ENCODE assay signal across 23 cellular contexts in the genomic region with DNA sequence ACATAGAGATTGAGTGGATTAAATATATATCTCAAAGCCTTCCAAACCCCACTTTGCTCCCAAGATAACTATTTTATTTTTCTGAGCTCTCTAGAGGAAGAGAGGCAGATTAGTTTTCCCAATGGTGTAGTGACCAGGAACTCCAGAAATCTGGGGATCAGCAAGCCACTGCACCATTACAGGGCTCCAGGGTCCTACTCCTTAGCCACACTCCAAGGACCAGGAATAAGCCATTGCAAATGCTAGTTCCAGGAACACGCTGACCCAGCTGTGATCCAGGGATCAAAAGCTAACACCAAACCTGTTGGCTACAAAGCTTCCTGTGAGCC.
DNase-seq lines count a peak whose midpoint lies in the region; ATAC-seq, FAIRE-seq and TF ChIP-seq lines count a peak whose summit lies in the region.
"Had no signal": no experiment of that assay in that cellular context is flagged by ENCODE, and none has a peak within 500 bp of the region (broad histone marks: within the 10 kb centered on the region; RNA-seq: fewer than 3 reads in every experiment).

No MANE protein-coding gene starts in this region.

- dilution Hi-C loops in mammary epithelial cell (cut with HindIII; ENCODE audit: low sequenced_read_pairs) (no loop called here), keratinocyte (cut with MboI; ENCODE audit: extremely low pct_ligation_motif_present, low sequenced_read_pairs) (no loop called here)

- no peaks in the 10 kb centered on the region for H3K9me1 ChIP-seq in keratinocyte (ENCODE audit: control insufficient read depth, extremely low read depth, insufficient read depth, low read length)

- in situ Hi-C loops in mammary epithelial cell (cut with MboI; ENCODE audit: low sequenced_read_pairs in 2 of 2), result no loop called here

- TF ChIP-seq CTCF in RWPE2 (IDR thresholded peaks at IDR 0.05; ENCODE audit: poor library complexity, severe bottlenecking), result no peak
- no peak for TF ChIP-seq CTCF in mammary epithelial cell (conservative IDR thresholded peaks at IDR 0.05 in 1 of 2, IDR thresholded peaks at IDR 0.05 in 1 of 2; ENCODE audit: extremely low read depth in 1 of 2, insufficient read depth in 1 of 2, low read depth in 1 of 2, low read length in 2 of 2)
- no peak for TF ChIP-seq CTCF in keratinocyte (optimal IDR thresholded peaks at IDR 0.05 in 1 of 3, IDR thresholded peaks at IDR 0.05 in 1 of 3, conservative IDR thresholded peaks at IDR 0.05 in 1 of 3; ENCODE audit: extremely low read depth in 1 of 3, insufficient read depth in 2 of 3, low read length in 3 of 3)

- H3K9me3 ChIP-seq in CD8-positive, alpha-beta memory T cell (ENCODE audit: low read length), result no peaks in the 10 kb centered on the region
- H3K9me3 ChIP-seq in RWPE2 (ENCODE audit: severe bottlenecking), result no peaks in the 10 kb centered on the region
- no peaks in the 10 kb centered on the region for H3K9me3 ChIP-seq in mammary epithelial cell (replicated peaks; ENCODE audit: insufficient read depth, low read length)
- no peaks in the 10 kb centered on the region for H3K9me3 ChIP-seq in keratinocyte (ENCODE audit: control insufficient read depth, low read depth, low read length)
- H3K9me3 ChIP-seq: A549, BE2C had no signal

- H2AFZ ChIP-seq in mammary epithelial cell (ENCODE audit: low read depth, low read length), result no peak overlapping the region
- no peak overlapping the region for H2AFZ ChIP-seq in keratinocyte (ENCODE audit: control insufficient read depth, low read length)
- H2AFZ ChIP-seq: GM23338 had no signal

- H3K27ac Mint-ChIP-seq in CD8-positive, alpha-beta memory T cell, result no peak overlapping the region
- H3K27ac Mint-ChIP-seq: CD14-positive monocyte; CD4-positive, alpha-beta T cell; GM23338; H9 had no signal

- BruUV-seq in mammary epithelial cell (replicated peaks; lab: Mats Ljungman, UMichigan), result no TSS peak

- peak overlapping the region; percentile 76 for H3K27ac ChIP-seq in CD8-positive, alpha-beta memory T cell (ENCODE audit: low read depth, low read length)
- H3K27ac ChIP-seq in RWPE2 (ENCODE audit: poor library complexity, severe bottlenecking) (peak overlapping the region; percentile 99), mammary epithelial cell (ENCODE audit: insufficient read depth, low read depth, low read length) (peak overlapping the region; percentile 99), keratinocyte (ENCODE audit: control insufficient read depth, insufficient read depth, low read length) (peak overlapping the region; percentile 97)
- H3K27ac ChIP-seq: BLaER1 treated with 17β-estradiol and CSF1 and Interleukin-3, amounts not matched to agents 10 nM and 100 nM had no signal

- no peak for FAIRE-seq in keratinocyte (lab: Jason Lieb, UNC)
- FAIRE-seq: A549, G401.6, GM12892 had no signal

- H3K27me3 ChIP-seq in CD8-positive, alpha-beta memory T cell (ENCODE audit: insufficient read depth, low read length, poor library complexity, severe bottlenecking), result no peaks in the 10 kb centered on the region
- no peaks in the 10 kb centered on the region for H3K27me3 ChIP-seq in RWPE2 (ENCODE audit: insufficient read depth, poor library complexity, severe bottlenecking)
- no peaks in the 10 kb centered on the region for H3K27me3 ChIP-seq in mammary epithelial cell (ENCODE audit: insufficient read depth, low read length)
- no peaks in the 10 kb centered on the region for H3K27me3 ChIP-seq in keratinocyte (ENCODE audit: control insufficient read depth, extremely low read depth, insufficient read depth, low read length)
- H3K27me3 ChIP-seq: BE2C had no signal

- H3K4me3 Mint-ChIP-seq in CD8-positive, alpha-beta memory T cell, result no peak overlapping the region
- H3K4me3 Mint-ChIP-seq: CD14-positive monocyte; CD4-positive, alpha-beta T cell; GM23338; H9 had no signal

- CTCF ChIA-PET in CD8-positive, alpha-beta memory T cell (lab: Charles Lee), result no interaction called here
- CTCF ChIA-PET in mammary epithelial cell (lab: Charles Lee; ENCODE audit: low non-redundant PET), result no interaction called here

- DNase-seq in CD8-positive, alpha-beta memory T cell, result no peak
- DNase-seq in RWPE2 (ENCODE audit: low spot score) (no peak), mammary epithelial cell (no peak), keratinocyte (ENCODE audit: low read depth, low spot score) (no peak), SW 1271 (lab: John Stamatoyannopoulos, UW) (no peak), islet precursor cell (no peak)
- DNase-seq: 8988T; ACHN; AML-193; BE2C; CD4-positive, alpha-beta T cell; COR-L47; DMS153; DND-41; H9 had no signal

- H3K9me3 Mint-ChIP-seq in CD8-positive, alpha-beta memory T cell, result no peaks in the 10 kb centered on the region
- H3K9me3 Mint-ChIP-seq: CD4-positive, alpha-beta T cell had no signal

- peaks cover 4% of the 10 kb centered on the region in 3 donors for H3K4me1 Mint-ChIP-seq in CD8-positive, alpha-beta memory T cell
- H3K4me1 Mint-ChIP-seq: CD14-positive monocyte, GM23338 had no signal

- H3K27me3 Mint-ChIP-seq in CD8-positive, alpha-beta memory T cell, result peaks cover 0 to 10% of the 10 kb centered on the region in 2 donors
- H3K27me3 Mint-ChIP-seq: CD4-positive, alpha-beta T cell had no signal

- no peak overlapping the region for H3K4me3 ChIP-seq in CD8-positive, alpha-beta memory T cell (ENCODE audit: low read length)
- H3K4me3 ChIP-seq in RWPE2 (ENCODE audit: severe bottlenecking), result no peak overlapping the region
- no peak overlapping the region for H3K4me3 ChIP-seq in mammary epithelial cell (replicated peaks in 1 of 3; ENCODE audit: insufficient read depth in 1 of 3, low read depth in 2 of 3, low read length in 3 of 3)
- H3K4me3 ChIP-seq in keratinocyte (ENCODE audit: control insufficient read depth in 2 of 3, extremely low read depth in 1 of 3, insufficient read depth in 2 of 3, low read depth in 1 of 3, low read length in 3 of 3), result no peak overlapping the region
- H3K4me3 ChIP-seq: A549; BLaER1 treated with 17β-estradiol and CSF1 and Interleukin-3, amounts not matched to agents 10 nM and 100 nM; GM23338 had no signal

- H4K20me1 ChIP-seq in mammary epithelial cell (ENCODE audit: insufficient read depth, low read length) (no peaks in the 10 kb centered on the region), keratinocyte (ENCODE audit: control insufficient read depth, extremely low read depth, insufficient read depth, low read length) (no peaks in the 10 kb centered on the region)
- H4K20me1 ChIP-seq: BLaER1 treated with 17β-estradiol and CSF1 and Interleukin-3, amounts not matched to agents 10 nM and 100 nM had no signal

- H3K36me3 Mint-ChIP-seq in CD8-positive, alpha-beta memory T cell, result peaks cover 0 to 4% (median 0%) of the 10 kb centered on the region in 3 donors
- H3K36me3 Mint-ChIP-seq: CD14-positive monocyte had no signal

- H3K36me3 ChIP-seq in CD8-positive, alpha-beta memory T cell (ENCODE audit: insufficient read depth, low read length), result no peaks in the 10 kb centered on the region
- no peaks in the 10 kb centered on the region for H3K36me3 ChIP-seq in RWPE2 (ENCODE audit: low read depth)
- no peaks in the 10 kb centered on the region for H3K36me3 ChIP-seq in mammary epithelial cell (ENCODE audit: insufficient read depth, low read length)
- H3K36me3 ChIP-seq in keratinocyte (ENCODE audit: control insufficient read depth in 2 of 2, extremely low read depth in 1 of 2, insufficient read depth in 2 of 2, low read length in 2 of 2), result no peaks in the 10 kb centered on the region
- H3K36me3 ChIP-seq: BE2C; BLaER1 treated with 17β-estradiol and CSF1 and Interleukin-3, amounts not matched to agents 10 nM and 100 nM had no signal

- WGBS in mammary epithelial cell (ENCODE audit: low coverage, missing lambda C conversion rate), result 100% methylated on average over 1 of the region's 1 CpG

- no peak overlapping the region for H3K4me2 ChIP-seq in mammary epithelial cell (ENCODE audit: insufficient read depth, low read depth, low read length)
- H3K4me2 ChIP-seq in keratinocyte (ENCODE audit: control insufficient read depth, extremely low read depth, insufficient read depth, low read depth, low read length), result no peak overlapping the region
- H3K4me2 ChIP-seq: A549, GM23338 had no signal

- intact Hi-C loops in mammary epithelial cell (cut with micrococcal nuclease), result no loop called here

- no peak overlapping the region for H3K9ac ChIP-seq in mammary epithelial cell (ENCODE audit: insufficient read depth, low read length)
- H3K9ac ChIP-seq in keratinocyte (ENCODE audit: control insufficient read depth, extremely low read depth, insufficient read depth, low read length), result no peak overlapping the region
- H3K9ac ChIP-seq: BLaER1 treated with 17β-estradiol and CSF1 and Interleukin-3, amounts not matched to agents 10 nM and 100 nM had no signal

- no peaks in the 10 kb centered on the region for H3K79me2 ChIP-seq in mammary epithelial cell (ENCODE audit: insufficient read depth, low read length)
- H3K79me2 ChIP-seq in keratinocyte (ENCODE audit: control insufficient read depth, insufficient read depth, low read length), result no peaks in the 10 kb centered on the region

- ATAC-seq in RWPE2 (ENCODE audit: low read depth) (no peak), GM18873 (IDR thresholded peaks at IDR 0.05; ENCODE audit: low FRiP score, unreplicated experiment) (no peak)
- ATAC-seq: A549, GM23338, HCT116 had no signal

- peaks cover 7% of the 10 kb centered on the region for H3K4me1 ChIP-seq in CD8-positive, alpha-beta memory T cell (ENCODE audit: insufficient read depth, low read length)
- H3K4me1 ChIP-seq in RWPE2 (ENCODE audit: insufficient read depth, poor library complexity, severe bottlenecking) (peaks cover 69% of the 10 kb centered on the region), mammary epithelial cell (ENCODE audit: insufficient read depth, low read length) (peaks cover 81% of the 10 kb centered on the region), keratinocyte (ENCODE audit: control insufficient read depth, extremely low read depth, insufficient read depth, low read length) (peaks cover 83% of the 10 kb centered on the region)
- H3K4me1 ChIP-seq: BE2C had no signal

- POLR2A ChIA-PET in CD8-positive, alpha-beta memory T cell (lab: Charles Lee), result no interaction called here
